22 cellular contexts compared by ENCODE assay signal in genomic region chr1:177282976-177283375, GRCh38.
"Had no signal": no experiment of that assay in that cellular context is flagged by ENCODE, and none has a peak within 500 bp of the region (broad histone marks: within the 10 kb centered on the region; RNA-seq: fewer than 3 reads in every experiment).

No MANE protein-coding gene starts in this region.

- H3K9me3 Mint-ChIP-seq: activated T-helper 17 cell treated with anti-CD3 and anti-CD28 coated beads, Interleukin-2, amount 50 U/mL, for 72 hours; mesothelial cell of epicardium; T-helper 2 cell treated with Interferon-gamma antibody and Interleukin-4, amounts not matched to agents 5 μg/mL and 100 μg/mL, for 36 hours had no signal

- ATAC-seq: activated T-helper 17 cell treated with anti-CD3 and anti-CD28 coated beads, Interleukin-2, amount 50 U/mL, for 72 hours; left lung; naive thymus-derived CD8-positive, alpha-beta T cell; stimulated activated naive CD8-positive, alpha-beta T cell treated with anti-CD3 and anti-CD28 coated beads, Interleukin-15, Interleukin-2, amounts not matched to agents 100 U/mL and 50 U/mL, for 24 hours had no signal

- H3K36me3 Mint-ChIP-seq: activated naive CD8-positive, alpha-beta T cell; immature natural killer cell; mesothelial cell of epicardium; naive thymus-derived CD8-positive, alpha-beta T cell had no signal

- H3K4me3 ChIP-seq: adrenal gland, coronary artery, left lung, prostate gland, tibial nerve had no signal

- H3K27ac ChIP-seq: adrenal gland, coronary artery, left lung, prostate gland, tibial nerve, VCaP had no signal

- H3K4me3 Mint-ChIP-seq: activated naive CD8-positive, alpha-beta T cell; activated T-cell treated with anti-CD3 and anti-CD28 coated beads, Interleukin-2, amount 50 U/mL, for 24 hours; activated T-helper 17 cell treated with anti-CD3 and anti-CD28 coated beads, Interleukin-2, amount 50 U/mL, for 72 hours; immature natural killer cell; mesothelial cell of epicardium; naive thymus-derived CD8-positive, alpha-beta T cell; T-helper 2 cell treated with Interferon-gamma antibody and Interleukin-4, amounts not matched to agents 5 μg/mL and 100 μg/mL, for 36 hours had no signal

- H3K4me1 Mint-ChIP-seq: activated T-helper 17 cell treated with anti-CD3 and anti-CD28 coated beads, Interleukin-2, amount 50 U/mL, for 72 hours; immature natural killer cell; naive thymus-derived CD8-positive, alpha-beta T cell had no signal

- DNase-seq: activated CD4-positive, alpha-beta T cell treated with anti-CD3 and anti-CD28 coated beads for 1 hour; activated CD8-positive, alpha-beta memory T cell treated with anti-CD3 and anti-CD28 coated beads for 24 hours; activated CD8-positive, alpha-beta memory T cell treated with anti-CD3 and anti-CD28 coated beads, Interleukin-2, amount 50 U/mL, for 4 hours; activated T-cell treated with anti-CD3 and anti-CD28 coated beads, Interleukin-2, amount 50 U/mL, for 24 hours; adrenal gland; erythroblast; foreskin fibroblast; immature natural killer cell; kidney glomerular epithelial cell; left lung; naive thymus-derived CD8-positive, alpha-beta T cell; stimulated activated CD4-positive, alpha-beta T cell treated with anti-CD3 and anti-CD28 coated beads, Interleukin-2, amount 100 ng/mL, for 48 hours; stimulated activated CD8-positive, alpha-beta memory T cell treated with anti-CD3 and anti-CD28 coated beads, Interleukin-4, amount 100 ng/mL, for 48 hours; stimulated activated naive CD8-positive, alpha-beta T cell treated with anti-CD3 and anti-CD28 coated beads, Interleukin-15, Interleukin-2, amounts not matched to agents 100 U/mL and 50 U/mL, for 24 hours had no signal

- H3K36me3 ChIP-seq: adrenal gland, left lung, prostate gland, tibial nerve had no signal

- H3K27me3 Mint-ChIP-seq: activated naive CD8-positive, alpha-beta T cell; activated T-cell treated with anti-CD3 and anti-CD28 coated beads, Interleukin-2, amount 50 U/mL, for 24 hours; activated T-helper 17 cell treated with anti-CD3 and anti-CD28 coated beads, Interleukin-2, amount 50 U/mL, for 72 hours had no signal

- H3K27ac Mint-ChIP-seq: activated naive CD8-positive, alpha-beta T cell; activated T-cell treated with anti-CD3 and anti-CD28 coated beads, Interleukin-2, amount 50 U/mL, for 24 hours; activated T-helper 17 cell treated with anti-CD3 and anti-CD28 coated beads, Interleukin-2, amount 50 U/mL, for 72 hours; immature natural killer cell; mesothelial cell of epicardium; naive thymus-derived CD8-positive, alpha-beta T cell; T-helper 2 cell treated with Interferon-gamma antibody and Interleukin-4, amounts not matched to agents 5 μg/mL and 100 μg/mL, for 36 hours had no signal

- H3K27me3 ChIP-seq: adrenal gland, left lung, tibial nerve had no signal
